In genomic region chr2:216661639-216662375, GRCh38 we compare ENCODE assay signal across 14 cellular contexts. TPM values are rescaled to one million over a fixed set of nuclear protein-coding genes. Genes with fewer than 3 reads are reported as not detected.
DNase-seq lines count a peak whose midpoint lies in the region; ATAC-seq and TF ChIP-seq lines count a peak whose summit lies in the region.
"Had no signal": no experiment of that assay in that cellular context is flagged by ENCODE, and none has a peak within 500 bp of the region (broad histone marks: within the 10 kb centered on the region; RNA-seq: fewer than 3 reads in every experiment).

No MANE protein-coding gene starts in this region.

- peak overlapping the region; percentile 40 for H3K27ac ChIP-seq in RWPE1
- H3K27ac ChIP-seq in foreskin keratinocyte: no peak overlapping the region
- H3K27ac ChIP-seq: vagina had no signal

- CTCF ChIA-PET in RWPE1 (lab: Yijun Ruan, JAX): no interaction called here

- TF ChIP-seq CTCF in GM06990 (IDR thresholded peaks at IDR 0.05; ENCODE audit: insufficient read depth, low read length, poor library complexity, severe bottlenecking) (peak; percentile 29), RWPE1 (conservative IDR thresholded peaks at IDR 0.05; ENCODE audit: low read depth) (no peak), foreskin keratinocyte (conservative IDR thresholded peaks at IDR 0.05) (peak; percentile 30)

- POLR2A ChIA-PET in RWPE1 (lab: Yijun Ruan, JAX; ENCODE audit: low non-redundant PET): no interaction called here

- H3K27me3 ChIP-seq in GM06990 (replicated peaks; ENCODE audit: control insufficient read depth, insufficient read depth, low read length) (no peaks in the 10 kb centered on the region; the same call in 1 of the 2 replicates), foreskin keratinocyte (no peaks in the 10 kb centered on the region)
- H3K27me3 ChIP-seq: vagina had no signal

- peaks cover 16% of the 10 kb centered on the region for H3K4me1 ChIP-seq in foreskin keratinocyte

- H3K36me3 ChIP-seq in GM06990 (ENCODE audit: control insufficient read depth, insufficient read depth, low read length): no peaks in the 10 kb centered on the region
- H3K36me3 ChIP-seq: vagina had no signal

- H3K4me3 ChIP-seq in GM06990 (replicated peaks; ENCODE audit: low read depth, low read length): no peak overlapping the region
- H3K4me3 ChIP-seq: vagina had no signal

- DNase-seq in AG08395 (ENCODE audit: low spot score) (peak; percentile 51), GM06990 (ENCODE audit: extremely low read depth, insufficient read length) (no peak), RWPE1 (ENCODE audit: low spot score) (no peak), foreskin keratinocyte (no peak), UCSD-AML1 (lab: John Stamatoyannopoulos, UW; ENCODE audit: unreplicated experiment) (no peak), NCI-H128 (lab: John Stamatoyannopoulos, UW; ENCODE audit: unreplicated experiment) (no peak)
- DNase-seq: NCI-H2029 treated with DMSO at 0.1 percent for 48 hours, OCI-M1, T-helper 9 cell had no signal

- ATAC-seq in foreskin keratinocyte: no peak
- ATAC-seq in GM21367 (IDR thresholded peaks at IDR 0.05; ENCODE audit: unreplicated experiment): no peak
- ATAC-seq in HG02870 (IDR thresholded peaks at IDR 0.05; ENCODE audit: unreplicated experiment): no peak
- ATAC-seq: sciatic nerve had no signal

RNA-seq across cellular contexts. Expression of gene IGFBP2, which starts 28.6 kb away (rescaled TPM):
- total RNA-seq in foreskin keratinocyte: 33.9 and 46.8 TPM in 2 replicates
- 41.4 and 55.5 TPM in 2 replicates for polyA plus RNA-seq in foreskin keratinocyte

RNA-seq across cellular contexts. Expression of gene IGFBP5, which starts 33.5 kb away (rescaled TPM):
- 0.20 and 0.28 TPM in 2 replicates for total RNA-seq in foreskin keratinocyte
- 0.07 and 0.19 TPM in 2 replicates for polyA plus RNA-seq in foreskin keratinocyte
- total RNA-seq: endothelial cell of umbilical vein had no signal
